Comparison of ENCODE assay signal across 8 cellular contexts in the genomic region with DNA sequence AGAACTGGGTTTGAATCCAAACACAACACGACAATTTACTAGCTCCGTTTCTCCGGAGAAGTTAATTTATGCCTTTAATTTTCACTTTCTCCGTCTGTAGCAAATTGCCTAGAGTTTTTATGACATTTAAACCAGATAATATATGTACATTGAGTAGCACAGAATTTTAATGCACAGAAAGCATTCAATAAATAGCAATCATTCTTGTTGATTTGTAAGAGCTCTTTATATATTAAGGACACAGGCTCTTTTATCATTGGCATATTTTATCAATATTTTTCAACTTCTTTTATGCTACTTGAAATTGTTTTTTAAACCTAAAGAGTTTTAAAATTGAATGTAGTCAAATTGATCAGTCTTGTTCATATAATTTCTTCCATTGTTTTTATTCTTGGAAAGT.
"Had no signal": no experiment of that assay in that cellular context is flagged by ENCODE, and none has a peak within 500 bp of the region (broad histone marks: within the 10 kb centered on the region; RNA-seq: fewer than 3 reads in every experiment).

No MANE protein-coding gene starts in this region.

- H3K4me3 ChIP-seq: GM12878 had no signal

- FAIRE-seq: G401.6, GM12878, GM12891, GM12892, GM18507, GM19239 had no signal

- ATAC-seq: GM12878 had no signal

- DNase-seq: GDM1, GF-D8 had no signal
